ENCODE assay signal across 1 cellular context in the genomic region with DNA sequence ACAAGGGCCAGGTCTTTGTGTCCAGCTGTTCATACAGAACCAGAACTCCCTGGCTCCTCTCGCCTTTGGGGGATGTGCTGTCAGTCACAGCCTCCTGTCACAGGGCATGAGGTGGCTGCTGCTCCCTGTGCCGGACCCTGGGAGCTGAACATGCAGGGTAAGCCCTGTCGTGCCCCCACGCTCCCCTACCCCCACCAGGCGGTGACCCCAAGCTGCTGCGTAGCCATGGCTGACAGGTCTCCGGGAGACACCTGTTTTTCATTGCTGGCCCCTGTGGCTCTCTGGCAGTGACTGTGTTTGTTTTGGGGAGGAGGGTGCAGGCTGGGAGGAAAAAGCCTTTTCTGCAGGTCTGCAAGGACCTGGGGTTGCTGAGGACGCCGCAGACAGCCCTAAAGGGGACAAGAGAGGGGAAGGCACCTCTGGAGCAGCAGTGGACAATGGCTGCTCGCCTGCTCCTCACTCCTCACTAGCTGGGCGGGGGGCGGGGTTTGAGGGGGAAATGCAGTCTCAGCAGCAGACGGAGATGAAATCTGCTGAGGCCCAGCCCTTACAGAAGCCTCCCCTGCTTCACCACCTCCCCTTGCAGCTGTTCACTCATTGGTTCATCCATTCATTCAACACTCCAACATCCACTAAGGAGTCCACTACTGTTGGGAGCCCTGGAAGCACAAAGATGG.
A peak's percentile ranks its signal among the peaks of the same experiment; 100 is the strongest.
TF ChIP-seq lines count a peak whose summit lies in the region.

No MANE protein-coding gene starts in this region.

TF ChIP-seq in HepG2, 621 proteins besides CTCF, POLR2A, EP300 and RAD21:
- TF ChIP-seq, protein P1, sequence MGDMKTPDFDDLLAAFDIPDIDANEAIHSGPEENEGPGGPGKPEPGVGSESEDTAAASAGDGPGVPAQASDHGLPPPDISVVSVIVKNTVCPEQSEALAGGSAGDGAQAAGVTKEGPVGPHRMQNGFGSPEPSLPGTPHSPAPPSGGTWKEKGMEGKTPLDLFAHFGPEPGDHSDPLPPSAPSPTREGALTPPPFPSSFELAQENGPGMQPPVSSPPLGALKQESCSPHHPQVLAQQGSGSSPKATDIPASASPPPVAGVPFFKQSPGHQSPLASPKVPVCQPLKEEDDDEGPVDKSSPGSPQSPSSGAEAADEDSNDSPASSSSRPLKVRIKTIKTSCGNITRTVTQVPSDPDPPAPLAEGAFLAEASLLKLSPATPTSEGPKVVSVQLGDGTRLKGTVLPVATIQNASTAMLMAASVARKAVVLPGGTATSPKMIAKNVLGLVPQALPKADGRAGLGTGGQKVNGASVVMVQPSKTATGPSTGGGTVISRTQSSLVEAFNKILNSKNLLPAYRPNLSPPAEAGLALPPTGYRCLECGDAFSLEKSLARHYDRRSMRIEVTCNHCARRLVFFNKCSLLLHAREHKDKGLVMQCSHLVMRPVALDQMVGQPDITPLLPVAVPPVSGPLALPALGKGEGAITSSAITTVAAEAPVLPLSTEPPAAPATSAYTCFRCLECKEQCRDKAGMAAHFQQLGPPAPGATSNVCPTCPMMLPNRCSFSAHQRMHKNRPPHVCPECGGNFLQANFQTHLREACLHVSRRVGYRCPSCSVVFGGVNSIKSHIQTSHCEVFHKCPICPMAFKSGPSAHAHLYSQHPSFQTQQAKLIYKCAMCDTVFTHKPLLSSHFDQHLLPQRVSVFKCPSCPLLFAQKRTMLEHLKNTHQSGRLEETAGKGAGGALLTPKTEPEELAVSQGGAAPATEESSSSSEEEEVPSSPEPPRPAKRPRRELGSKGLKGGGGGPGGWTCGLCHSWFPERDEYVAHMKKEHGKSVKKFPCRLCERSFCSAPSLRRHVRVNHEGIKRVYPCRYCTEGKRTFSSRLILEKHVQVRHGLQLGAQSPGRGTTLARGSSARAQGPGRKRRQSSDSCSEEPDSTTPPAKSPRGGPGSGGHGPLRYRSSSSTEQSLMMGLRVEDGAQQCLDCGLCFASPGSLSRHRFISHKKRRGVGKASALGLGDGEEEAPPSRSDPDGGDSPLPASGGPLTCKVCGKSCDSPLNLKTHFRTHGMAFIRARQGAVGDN (CRISPR knock-in tag; IDR thresholded peaks at IDR 0.05): peak; percentile 70
- TF ChIP-seq FOXK2 (IDR thresholded peaks at IDR 0.05) (no peak), TCF7L2 (IDR thresholded peaks at IDR 0.05; ENCODE audit: low read depth, low read length) (no peak), BRD4 (CRISPR knock-in tag; IDR thresholded peaks at IDR 0.05) (0 out of 2 replicates have a peak, but pooled peaks have one; percentile 51), HDAC1 (CRISPR knock-in tag; IDR thresholded peaks at IDR 0.05) (0 out of 2 replicates have a peak, but pooled peaks have one; percentile 16), ZNF232 (CRISPR knock-in tag; IDR thresholded peaks at IDR 0.05; ENCODE audit: borderline replicate concordance) (0 out of 2 replicates have a peak, but pooled peaks have one; percentile 29), CHD4 (IDR thresholded peaks at IDR 0.05; ENCODE audit: borderline replicate concordance, low read length) (0 out of 2 replicates have a peak, but pooled peaks have one; percentile 19), ZNF263 (CRISPR knock-in tag; IDR thresholded peaks at IDR 0.05) (peak; percentile 84), HOXA3 (CRISPR knock-in tag; IDR thresholded peaks at IDR 0.05) (0 out of 2 replicates have a peak, but pooled peaks have one; percentile 25)
- TF ChIP-seq, protein P2, sequence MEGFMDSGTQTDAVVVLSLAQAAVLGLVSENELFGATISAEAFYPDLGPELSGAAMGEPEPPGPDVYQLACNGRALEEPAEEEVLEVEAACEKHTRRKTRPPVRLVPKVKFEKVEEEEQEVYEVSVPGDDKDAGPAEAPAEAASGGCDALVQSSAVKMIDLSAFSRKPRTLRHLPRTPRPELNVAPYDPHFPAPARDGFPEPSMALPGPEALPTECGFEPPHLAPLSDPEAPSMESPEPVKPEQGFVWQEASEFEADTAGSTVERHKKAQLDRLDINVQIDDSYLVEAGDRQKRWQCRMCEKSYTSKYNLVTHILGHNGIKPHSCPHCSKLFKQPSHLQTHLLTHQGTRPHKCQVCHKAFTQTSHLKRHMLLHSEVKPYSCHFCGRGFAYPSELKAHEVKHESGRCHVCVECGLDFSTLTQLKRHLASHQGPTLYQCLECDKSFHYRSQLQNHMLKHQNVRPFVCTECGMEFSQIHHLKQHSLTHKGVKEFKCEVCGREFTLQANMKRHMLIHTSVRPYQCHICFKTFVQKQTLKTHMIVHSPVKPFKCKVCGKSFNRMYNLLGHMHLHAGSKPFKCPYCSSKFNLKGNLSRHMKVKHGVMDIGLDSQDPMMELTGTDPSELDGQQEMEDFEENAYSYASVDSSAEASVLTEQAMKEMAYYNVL (CRISPR knock-in tag; IDR thresholded peaks at IDR 0.05; ENCODE audit: borderline replicate concordance): 0 out of 2 replicates have a peak, but pooled peaks have one; percentile 15
- TF ChIP-seq, protein P3, sequence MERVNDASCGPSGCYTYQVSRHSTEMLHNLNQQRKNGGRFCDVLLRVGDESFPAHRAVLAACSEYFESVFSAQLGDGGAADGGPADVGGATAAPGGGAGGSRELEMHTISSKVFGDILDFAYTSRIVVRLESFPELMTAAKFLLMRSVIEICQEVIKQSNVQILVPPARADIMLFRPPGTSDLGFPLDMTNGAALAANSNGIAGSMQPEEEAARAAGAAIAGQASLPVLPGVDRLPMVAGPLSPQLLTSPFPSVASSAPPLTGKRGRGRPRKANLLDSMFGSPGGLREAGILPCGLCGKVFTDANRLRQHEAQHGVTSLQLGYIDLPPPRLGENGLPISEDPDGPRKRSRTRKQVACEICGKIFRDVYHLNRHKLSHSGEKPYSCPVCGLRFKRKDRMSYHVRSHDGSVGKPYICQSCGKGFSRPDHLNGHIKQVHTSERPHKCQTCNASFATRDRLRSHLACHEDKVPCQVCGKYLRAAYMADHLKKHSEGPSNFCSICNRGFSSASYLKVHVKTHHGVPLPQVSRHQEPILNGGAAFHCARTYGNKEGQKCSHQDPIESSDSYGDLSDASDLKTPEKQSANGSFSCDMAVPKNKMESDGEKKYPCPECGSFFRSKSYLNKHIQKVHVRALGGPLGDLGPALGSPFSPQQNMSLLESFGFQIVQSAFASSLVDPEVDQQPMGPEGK (CRISPR knock-in tag; IDR thresholded peaks at IDR 0.05): no peak
